ENCODE assay signal across 17 cellular contexts in genomic region chr14:104684449-104684821, GRCh38.
"Had no signal": no experiment of that assay in that cellular context is flagged by ENCODE, and none has a peak within 500 bp of the region (broad histone marks: within the 10 kb centered on the region; RNA-seq: fewer than 3 reads in every experiment).

No MANE protein-coding gene starts in this region.

- ATAC-seq: activated CD8-positive, alpha-beta memory T cell treated with anti-CD3 and anti-CD28 coated beads, Interleukin-2, amount 10 ng/mL, durations not matched to agents 7 days and 5 days; activated naive CD8-positive, alpha-beta T cell treated with anti-CD3 and anti-CD28 coated beads, Interleukin-2, amount 50 U/mL, for 24 hours; heart right ventricle; left colon; mucosa of descending colon had no signal

- H3K9me3 ChIP-seq: heart right ventricle, mucosa of descending colon, thyroid gland had no signal

- H3K27ac ChIP-seq: cardiac muscle cell, heart right ventricle, thyroid gland, VCaP had no signal

- H3K36me3 ChIP-seq: cardiac muscle cell, heart right ventricle, thyroid gland had no signal

- H3K27me3 ChIP-seq: cardiac muscle cell, heart right ventricle, thyroid gland had no signal

- DNase-seq: activated CD4-positive, alpha-beta T cell treated with anti-CD3 and anti-CD28 coated beads, Interleukin-2, amount 10 ng/mL, durations not matched to agents 7 days and 5 days; activated CD4-positive, CD25-positive, alpha-beta regulatory T cell treated with anti-CD3 and anti-CD28 coated beads, Interleukin-2, amount 50 U/mL, for 72 hours; activated CD8-positive, alpha-beta memory T cell treated with anti-CD3 and anti-CD28 coated beads, Interleukin-2, amount 10 ng/mL, durations not matched to agents 7 days and 5 days; activated CD8-positive, alpha-beta T cell treated with anti-CD3 and anti-CD28 coated beads for 36 hours; activated gamma-delta T cell; activated naive CD4-positive, alpha-beta T cell treated with anti-CD3 and anti-CD28 coated beads, Interleukin-2, amount 50 U/mL, for 16 hours; activated naive CD8-positive, alpha-beta T cell treated with anti-CD3 and anti-CD28 coated beads, Interleukin-2, amount 50 U/mL, for 24 hours; activated T-cell treated with anti-CD3 and anti-CD28 coated beads for 4 hours; heart right ventricle; left colon; retina; stimulated activated CD4-positive, alpha-beta T cell treated with anti-CD3 and anti-CD28 coated beads, Interleukin-2, amount 100 ng/mL, for 48 hours; stimulated activated naive CD4-positive, alpha-beta T cell treated with Interleukin-2 at 50 U/mL for 16 hours; thyroid gland had no signal

- H3K4me3 ChIP-seq: cardiac muscle cell, heart right ventricle, mucosa of descending colon, thyroid gland had no signal
